Comparison of ENCODE assay signal across 8 cellular contexts in the genomic region with DNA sequence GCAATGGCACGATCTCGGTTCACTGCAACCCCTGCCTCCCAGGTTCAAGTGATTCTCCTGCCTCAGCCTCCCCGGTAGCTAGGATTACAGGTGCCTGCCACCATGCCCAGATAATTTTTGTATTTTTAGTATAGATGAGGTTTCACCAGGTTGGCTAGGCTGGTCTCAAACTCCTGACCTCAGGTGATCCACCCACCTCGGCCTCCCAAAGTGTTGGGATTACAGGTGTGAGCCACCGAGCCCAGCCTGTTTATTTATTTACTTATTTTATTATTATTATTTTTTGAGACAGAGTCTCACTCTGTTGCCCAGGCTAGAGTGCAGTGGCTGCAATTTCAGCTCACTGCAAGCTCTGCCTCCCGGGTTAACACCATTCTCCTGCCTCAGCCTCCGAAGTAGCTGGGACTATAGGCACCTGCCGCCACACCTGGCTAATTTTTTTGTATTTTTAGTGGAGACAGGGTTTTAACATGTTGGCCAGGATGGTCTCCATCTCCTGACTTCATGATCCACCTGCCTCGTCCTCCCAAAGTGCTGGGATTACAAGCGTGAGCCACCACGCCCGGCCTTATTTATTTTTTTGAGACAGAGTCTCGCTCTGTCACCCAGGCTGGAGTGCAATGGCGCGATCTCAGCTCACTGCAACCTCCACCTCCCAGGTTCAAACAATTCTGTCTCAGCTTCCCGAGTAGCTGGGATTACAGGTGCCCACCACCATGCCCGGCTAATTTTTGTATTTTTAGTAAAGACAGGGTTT. TPM values are rescaled to one million over a fixed set of nuclear protein-coding genes. Genes with fewer than 3 reads are reported as not detected.
DNase-seq lines count a peak whose midpoint lies in the region; ATAC-seq and TF ChIP-seq lines count a peak whose summit lies in the region.
"Not testable (repeated sequence)": the region's sequence is repeated elsewhere in the genome, so short reads cannot be mapped to it uniquely, and the experiment has no call there.

No MANE protein-coding gene starts in this region.

- not testable (repeated sequence) for H3K9me3 ChIP-seq in CD4-positive, alpha-beta memory T cell (ENCODE audit: control insufficient read depth in 1 of 2, low read length in 2 of 2); lower lobe of right lung; upper lobe of left lung

- WGBS in upper lobe of left lung, 2 donors, result 89 to 95% methylated on average over 17 of the region's 17 CpGs

- not testable (repeated sequence) for H3K4me3 ChIP-seq in CD4-positive, alpha-beta memory T cell (ENCODE audit: low read length in 2 of 2); lower lobe of right lung; upper lobe of left lung

- TF ChIP-seq CTCF in lower lobe of right lung (IDR thresholded peaks at IDR 0.05); upper lobe of left lung (IDR thresholded peaks at IDR 0.05): not testable (repeated sequence)

- POLR2A ChIA-PET in CD4-positive, alpha-beta memory T cell (lab: Charles Lee; ENCODE audit: partially characterized antibody), result interaction anchor here (0.6 to 5.9 kb wide), 10 partner anchors 9 to 455 kb away, joined by 3 to 130 read pairs (median 5); a partner anchor contains a TSS
- POLR2A ChIA-PET in activated CD4-positive, alpha-beta T cell treated with anti-CD3 and anti-CD28 coated beads for 36 hours (lab: Charles Lee), result interaction anchor here (0.8 to 2.4 kb wide), 5 partner anchors 8 to 365 kb away, joined by 3 to 71 read pairs (median 9); a partner anchor contains a TSS

- H3K36me3 Mint-ChIP-seq in CD4-positive, alpha-beta memory T cell, result peaks cover 7 to 30% of the 10 kb centered on the region in 2 donors
- H3K36me3 Mint-ChIP-seq in activated CD4-positive, alpha-beta T cell treated with anti-CD3 and anti-CD28 coated beads for 36 hours (ENCODE audit: low read depth), result peaks cover 68% of the 10 kb centered on the region
- H3K36me3 Mint-ChIP-seq in activated T-cell treated with anti-CD3 and anti-CD28 coated beads, Interleukin-2, amount 50 U/mL, for 24 hours (ENCODE audit: low read depth), result peaks cover 72% of the 10 kb centered on the region
- H3K36me3 Mint-ChIP-seq in activated naive CD4-positive, alpha-beta T cell treated with anti-CD3 and anti-CD28 coated beads, Interleukin-2, amount 50 U/mL, for 24 hours, result not testable (repeated sequence)
- peaks cover 62% of the 10 kb centered on the region for H3K36me3 Mint-ChIP-seq in effector memory CD8-positive, alpha-beta T cell (ENCODE audit: insufficient read depth)

- H3K27me3 Mint-ChIP-seq in CD4-positive, alpha-beta memory T cell; activated CD4-positive, alpha-beta T cell treated with anti-CD3 and anti-CD28 coated beads for 36 hours; activated T-cell treated with anti-CD3 and anti-CD28 coated beads, Interleukin-2, amount 50 U/mL, for 24 hours; activated naive CD4-positive, alpha-beta T cell treated with anti-CD3 and anti-CD28 coated beads, Interleukin-2, amount 50 U/mL, for 24 hours; effector memory CD8-positive, alpha-beta T cell: not testable (repeated sequence)

- not testable (repeated sequence) for ATAC-seq in activated CD4-positive, alpha-beta T cell treated with anti-CD3 and anti-CD28 coated beads for 36 hours; effector memory CD8-positive, alpha-beta T cell (replicated peaks); lower lobe of right lung; upper lobe of left lung (ENCODE audit: low FRiP score in 2 of 2)

- peaks cover 58 to 82% (median 70%) of the 10 kb centered on the region in 4 donors for H3K4me1 Mint-ChIP-seq in CD4-positive, alpha-beta memory T cell
- peaks cover 74% of the 10 kb centered on the region for H3K4me1 Mint-ChIP-seq in activated CD4-positive, alpha-beta T cell treated with anti-CD3 and anti-CD28 coated beads for 36 hours
- H3K4me1 Mint-ChIP-seq in activated T-cell treated with anti-CD3 and anti-CD28 coated beads, Interleukin-2, amount 50 U/mL, for 24 hours (ENCODE audit: low read depth), result peaks cover 82% of the 10 kb centered on the region
- H3K4me1 Mint-ChIP-seq in activated naive CD4-positive, alpha-beta T cell treated with anti-CD3 and anti-CD28 coated beads, Interleukin-2, amount 50 U/mL, for 24 hours, result peaks cover 82% of the 10 kb centered on the region
- H3K4me1 Mint-ChIP-seq in effector memory CD8-positive, alpha-beta T cell (ENCODE audit: low read depth in 2 of 2), result peaks cover 54 to 56% of the 10 kb centered on the region in 2 donors

- H3K9me3 Mint-ChIP-seq in CD4-positive, alpha-beta memory T cell; activated CD4-positive, alpha-beta T cell treated with anti-CD3 and anti-CD28 coated beads for 36 hours (ENCODE audit: low read depth); activated T-cell treated with anti-CD3 and anti-CD28 coated beads, Interleukin-2, amount 50 U/mL, for 24 hours; activated naive CD4-positive, alpha-beta T cell treated with anti-CD3 and anti-CD28 coated beads, Interleukin-2, amount 50 U/mL, for 24 hours; effector memory CD8-positive, alpha-beta T cell: not testable (repeated sequence)

- H3K27ac ChIP-seq in CD4-positive, alpha-beta memory T cell (ENCODE audit: low read depth, low read length), result peak overlapping the region; percentile 91
- H3K27ac ChIP-seq in lower lobe of right lung, result peak overlapping the region; percentile 42
- H3K27ac ChIP-seq in upper lobe of left lung, result peak overlapping the region; percentile 69 to 81 (median 72)

- peak overlapping the region; percentile 74 to 86 (median 82) for H3K4me3 Mint-ChIP-seq in CD4-positive, alpha-beta memory T cell
- H3K4me3 Mint-ChIP-seq in activated CD4-positive, alpha-beta T cell treated with anti-CD3 and anti-CD28 coated beads for 36 hours, result peak overlapping the region; percentile 81
- peak overlapping the region; percentile 87 for H3K4me3 Mint-ChIP-seq in activated T-cell treated with anti-CD3 and anti-CD28 coated beads, Interleukin-2, amount 50 U/mL, for 24 hours
- peak overlapping the region; percentile 80 for H3K4me3 Mint-ChIP-seq in activated naive CD4-positive, alpha-beta T cell treated with anti-CD3 and anti-CD28 coated beads, Interleukin-2, amount 50 U/mL, for 24 hours
- peak overlapping the region; percentile 80 to 86 for H3K4me3 Mint-ChIP-seq in effector memory CD8-positive, alpha-beta T cell

- TF ChIP-seq POLR2A in upper lobe of left lung (IDR thresholded peaks at IDR 0.05), result not testable (repeated sequence)

- H3K4me1 ChIP-seq in CD4-positive, alpha-beta memory T cell (ENCODE audit: insufficient read depth, low read length), result peaks cover 64% of the 10 kb centered on the region
- H3K4me1 ChIP-seq in lower lobe of right lung, result peaks cover 49% of the 10 kb centered on the region
- H3K4me1 ChIP-seq in upper lobe of left lung, result peaks cover 30 to 49% (median 35%) of the 10 kb centered on the region in 4 donors

- not testable (repeated sequence) for H3K27me3 ChIP-seq in CD4-positive, alpha-beta memory T cell (ENCODE audit: insufficient read depth, low read length); lower lobe of right lung (ENCODE audit: low read depth); upper lobe of left lung

- peak overlapping the region; percentile 97 to 100 (median 99) for H3K27ac Mint-ChIP-seq in CD4-positive, alpha-beta memory T cell
- H3K27ac Mint-ChIP-seq in activated CD4-positive, alpha-beta T cell treated with anti-CD3 and anti-CD28 coated beads for 36 hours, result peak overlapping the region; percentile 99
- H3K27ac Mint-ChIP-seq in activated T-cell treated with anti-CD3 and anti-CD28 coated beads, Interleukin-2, amount 50 U/mL, for 24 hours, result peak overlapping the region; percentile 99
- H3K27ac Mint-ChIP-seq in activated naive CD4-positive, alpha-beta T cell treated with anti-CD3 and anti-CD28 coated beads, Interleukin-2, amount 50 U/mL, for 24 hours, result peak overlapping the region; percentile 96
- peak overlapping the region; percentile 97 for H3K27ac Mint-ChIP-seq in effector memory CD8-positive, alpha-beta T cell

- intact Hi-C loops in CD4-positive, alpha-beta memory T cell (cut with micrococcal nuclease), result loop anchor here (2.0 kb wide), 1 partner anchor 391 kb away; no protein-coding TSS in a partner anchor
- intact Hi-C loops in activated CD4-positive, alpha-beta T cell treated with anti-CD3 and anti-CD28 coated beads for 36 hours (cut with DNase I, micrococcal nuclease), result loop anchor here in 1 of 2 experiments (2.0 to 5.0 kb wide), 4 partner anchors 347 to 1040 kb away; a partner anchor contains a TSS
- intact Hi-C loops in lower lobe of right lung (cut with DNase I), result not testable (repeated sequence)

- TF ChIP-seq EP300 in upper lobe of left lung (IDR thresholded peaks at IDR 0.05), result not testable (repeated sequence)

- H3K36me3 ChIP-seq in CD4-positive, alpha-beta memory T cell (ENCODE audit: insufficient read depth, low read length); lower lobe of right lung; upper lobe of left lung: not testable (repeated sequence)

- CTCF ChIA-PET in CD4-positive, alpha-beta memory T cell (lab: Charles Lee; ENCODE audit: partially characterized antibody), result interaction anchor here (1.9 to 12.0 kb wide), 2 partner anchors 9 to 39 kb away, joined by 8 to 110 read pairs; no protein-coding TSS in a partner anchor
- CTCF ChIA-PET in activated CD4-positive, alpha-beta T cell treated with anti-CD3 and anti-CD28 coated beads for 36 hours (lab: Charles Lee), result interaction anchor here (0.6 to 1.8 kb wide), 5 partner anchors 8 to 366 kb away, joined by 3 to 11 read pairs (median 3); a partner anchor contains a TSS

- not testable (repeated sequence) for DNase-seq in CD4-positive, alpha-beta memory T cell; activated CD4-positive, alpha-beta T cell treated with anti-CD3 and anti-CD28 coated beads for 36 hours; activated T-cell treated with anti-CD3 and anti-CD28 coated beads, Interleukin-2, amount 50 U/mL, for 24 hours; effector memory CD8-positive, alpha-beta T cell; lower lobe of right lung
- DNase-seq in stimulated activated CD8-positive, alpha-beta memory T cell treated with anti-CD3 and anti-CD28 coated beads, Interleukin-4, amount 100 ng/mL, for 48 hours, result peak; percentile 25
- DNase-seq in upper lobe of left lung, result peak in 1 of 2 donors; percentile 6

RNA-seq across cellular contexts. Expression of a gene that starts 2.3 kb away (rescaled TPM):
- 10 to 100 TPM; 22.2 to 24.3 TPM for total RNA-seq in CD4-positive, alpha-beta memory T cell
- polyA plus RNA-seq in CD4-positive, alpha-beta memory T cell, result 10 to 100 TPM; 11.9 to 13.3 TPM
- total RNA-seq in activated CD4-positive, alpha-beta T cell treated with anti-CD3 and anti-CD28 coated beads for 36 hours, result 100 to 1,000 TPM; 163 to 180 TPM
- total RNA-seq in lower lobe of right lung (13.9 TPM), upper lobe of left lung (10 to 100 TPM; 10.3 to 28.3 (median 20.0) TPM)

RNA-seq across cellular contexts. Expression of a gene that starts 7.6 kb away (rescaled TPM):
- 10 to 100 TPM; 78.8 to 90.4 TPM for total RNA-seq in CD4-positive, alpha-beta memory T cell
- polyA plus RNA-seq in CD4-positive, alpha-beta memory T cell, result 100 to 1,000 TPM in 1 of 2 donors, 10 to 100 TPM in 1; 93.8 to 105 TPM
- 100 to 1,000 TPM; 116 to 118 TPM for total RNA-seq in activated CD4-positive, alpha-beta T cell treated with anti-CD3 and anti-CD28 coated beads for 36 hours
- total RNA-seq in lower lobe of right lung, result 101 TPM
- 100 to 1,000 TPM in 3 of 6 donors, 10 to 100 TPM in 3; 49.2 to 119 (median 100) TPM for total RNA-seq in upper lobe of left lung

Comparison
In these comparisons a context has a peak if more than half of its experiments do, and no peak if none do; other contexts are left out.
1. RNA of a gene that starts 2.3 kb away (total RNA-seq): 163 to 180 TPM in activated CD4-positive, alpha-beta T cell treated with anti-CD3 and anti-CD28 coated beads for 36 hours; 22.2 to 24.3 TPM in CD4-positive, alpha-beta memory T cell, 10.3 to 28.3 TPM in upper lobe of left lung and 13.9 TPM in lower lobe of right lung (single experiment); every median in the first group is over 4 times any median in the second.
2. Peak in every context shown above with its lines, with median percentiles within 50 percentile points of each other: H3K27ac ChIP-seq, H3K27ac Mint-ChIP-seq and H3K4me3 Mint-ChIP-seq.